ENCODE assay signal across 8 cellular contexts in the genomic region with DNA sequence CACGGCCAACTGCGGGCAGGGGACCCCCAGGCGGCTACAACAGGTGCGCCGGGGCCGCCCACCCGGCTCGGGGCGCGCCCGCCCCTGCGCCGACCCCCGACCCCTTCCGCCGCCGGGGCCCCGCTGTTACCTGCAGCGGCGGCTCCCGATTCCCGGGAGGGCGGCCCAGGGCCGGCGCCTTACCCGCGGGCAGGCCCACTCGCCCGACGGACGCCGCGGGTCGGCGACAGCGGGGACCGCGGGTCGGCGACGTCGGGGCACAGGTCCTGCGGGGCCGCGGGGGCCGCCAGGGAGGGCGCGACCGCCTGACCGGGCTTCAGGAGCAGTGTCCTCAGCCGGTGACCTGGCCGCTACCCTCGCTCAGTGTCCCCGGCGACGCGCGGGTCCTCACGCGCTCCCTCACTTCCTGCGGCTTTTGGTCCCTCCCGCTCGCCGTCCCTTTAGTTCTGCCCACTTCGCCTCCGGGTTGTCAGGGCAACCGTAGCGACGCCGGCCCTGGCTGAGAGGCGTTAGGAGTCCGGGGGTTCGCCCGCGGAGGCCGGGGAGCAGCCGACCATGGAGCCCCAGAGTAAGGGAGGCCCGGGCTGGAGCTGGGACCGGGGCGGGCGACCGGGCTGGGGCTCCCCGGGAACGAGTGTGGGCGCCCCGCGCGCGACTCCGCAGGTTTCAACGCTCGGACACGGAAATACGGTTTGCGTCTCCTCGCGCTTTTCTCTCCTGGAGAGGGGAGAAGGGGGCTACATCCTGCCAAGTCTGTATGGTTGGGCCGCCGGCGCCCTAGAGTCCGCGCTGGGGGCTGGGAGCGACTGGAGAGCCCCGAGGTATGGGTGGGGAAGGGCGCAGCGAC. TPM values are rescaled to one million over a fixed set of nuclear protein-coding genes. Genes with fewer than 3 reads are reported as not detected.
DNase-seq lines count a peak whose midpoint lies in the region; ATAC-seq, FAIRE-seq and TF ChIP-seq lines count a peak whose summit lies in the region.
"Not testable (repeated sequence)": the region's sequence is repeated elsewhere in the genome, so short reads cannot be mapped to it uniquely, and the experiment has no call there.

Gene FANK1 (plus strand): TSS at position 477 of the 847 bp plus-strand sequence. CDS start 79 bp downstream, at position 556.

- TF ChIP-seq CTCF in ascending aorta (IDR thresholded peaks at IDR 0.05); right atrium auricular region (IDR thresholded peaks at IDR 0.05); tibial nerve (IDR thresholded peaks at IDR 0.05): not testable (repeated sequence)

- peak within 1 kb of the TSS; percentile 71 to 83 for H3K27ac ChIP-seq in ascending aorta
- peak within 1 kb of the TSS; percentile 87 to 91 for H3K27ac ChIP-seq in right atrium auricular region
- peak within 1 kb of the TSS in 3 of 4 donors; percentile 70 to 81 (median 78) for H3K27ac ChIP-seq in tibial nerve

- not testable (repeated sequence) for H3K36me3 ChIP-seq in ascending aorta, right atrium auricular region, tibial nerve

- peak; percentile 60 for DNase-seq in GM12891 (ENCODE audit: insufficient read length, low spot score)
- DNase-seq in NCI-H128 (lab: John Stamatoyannopoulos, UW; ENCODE audit: unreplicated experiment): peak; percentile 27
- DNase-seq in T-helper 9 cell: peak; percentile 59
- peak; percentile 34 to 94 for DNase-seq in ascending aorta (ENCODE audit: low spot score in 2 of 2)
- peak; percentile 83 for DNase-seq in right atrium auricular region (ENCODE audit: low spot score)
- DNase-seq in posterior vena cava (ENCODE audit: low spot score): peak; percentile 97
- DNase-seq in tibial nerve (ENCODE audit: low spot score in 2 of 2): peak; percentile 85 to 93

- H3K4me1 ChIP-seq in ascending aorta: not testable (repeated sequence)
- H3K4me1 ChIP-seq in right atrium auricular region (peaks cover 0 to 13% of the 10 kb centered on the region in 2 donors), tibial nerve (peaks cover 0 to 10% (median 0%) of the 10 kb centered on the region in 4 donors)

- peak; percentile 87 for ATAC-seq in HG02759 (IDR thresholded peaks at IDR 0.05; ENCODE audit: unreplicated experiment)

- TF ChIP-seq POLR2A in GM12891 (IDR thresholded peaks at IDR 0.05; ENCODE audit: low read depth, low read length): not testable (repeated sequence)
- TF ChIP-seq POLR2A in tibial nerve (IDR thresholded peaks at IDR 0.05): peak in 1 of 2 donors; percentile 42

- H3K4me3 ChIP-seq in ascending aorta (peak within 1 kb of the TSS; percentile 88 to 96), right atrium auricular region (peak within 1 kb of the TSS; percentile 64 to 65), tibial nerve (peak within 1 kb of the TSS; percentile 51 to 86 (median 76))

- not testable (repeated sequence) for FAIRE-seq in GM12891 (lab: Jason Lieb, UNC)

- not testable (repeated sequence) for H3K27me3 ChIP-seq in ascending aorta, right atrium auricular region, tibial nerve

- WGBS in tibial nerve, 2 donors: 38 to 41% methylated on average over 66 to 74 of the region's 106 CpGs

- intact Hi-C loops in ascending aorta (cut with DNase I): loop anchor here (2.0 kb wide), 1 partner anchor 74 kb away; the partner anchor contains the start of genes BCCIP and UROS
- intact Hi-C loops in posterior vena cava (cut with DNase I): not testable (repeated sequence)

- TF ChIP-seq EP300 in tibial nerve (IDR thresholded peaks at IDR 0.05): peak; percentile 22 to 77

- not testable (repeated sequence) for H3K9me3 ChIP-seq in ascending aorta, right atrium auricular region, tibial nerve

TF ChIP-seq in GM12891, 5 proteins besides CTCF, POLR2A, EP300 and RAD21:
- TF ChIP-seq SPI1 (IDR thresholded peaks at IDR 0.05; ENCODE audit: low read depth, low read length): 0 out of 2 replicates have a peak, but pooled peaks have one; percentile 14

RNA-seq across cellular contexts. Expression of gene FANK1, which starts in this region (rescaled TPM):
- polyA plus RNA-seq in GM12891 (2012; ENCODE audit: low read depth, missing spikeins): 0.77 TPM
- not detected for total RNA-seq in ascending aorta
- total RNA-seq in right atrium auricular region: under 1 TPM; 0.44 to 0.67 TPM
- total RNA-seq in posterior vena cava: 1 to 10 TPM; 1.5 to 3.0 TPM
- total RNA-seq in tibial nerve: 1 to 10 TPM in 3 of 4 donors, under 1 TPM in 1; 0.59 to 6.6 (median 3.4) TPM

Comparison
In these comparisons a context has a peak if more than half of its experiments do, and no peak if none do; other contexts are left out.
1. Peak in every context shown above with its lines: DNase-seq, ATAC-seq, H3K4me3 ChIP-seq and H3K27ac ChIP-seq.
2. Peak in DNase-seq, H3K4me3 ChIP-seq and H3K27ac ChIP-seq in ascending aorta; RNA of the gene not detected or under 1 TPM.
3. Peak in DNase-seq, H3K4me3 ChIP-seq and H3K27ac ChIP-seq in right atrium auricular region; RNA of the gene not detected or under 1 TPM.
4. DNase-seq: peak in every context shown above with its lines; median percentile 97 in posterior vena cava; 89 in tibial nerve; 83 in right atrium auricular region; 64 in ascending aorta; 60 in GM12891; 59 in T-helper 9 cell; 27 in NCI-H128.